ENCODE assay signal across 8 cellular contexts in the genomic region with DNA sequence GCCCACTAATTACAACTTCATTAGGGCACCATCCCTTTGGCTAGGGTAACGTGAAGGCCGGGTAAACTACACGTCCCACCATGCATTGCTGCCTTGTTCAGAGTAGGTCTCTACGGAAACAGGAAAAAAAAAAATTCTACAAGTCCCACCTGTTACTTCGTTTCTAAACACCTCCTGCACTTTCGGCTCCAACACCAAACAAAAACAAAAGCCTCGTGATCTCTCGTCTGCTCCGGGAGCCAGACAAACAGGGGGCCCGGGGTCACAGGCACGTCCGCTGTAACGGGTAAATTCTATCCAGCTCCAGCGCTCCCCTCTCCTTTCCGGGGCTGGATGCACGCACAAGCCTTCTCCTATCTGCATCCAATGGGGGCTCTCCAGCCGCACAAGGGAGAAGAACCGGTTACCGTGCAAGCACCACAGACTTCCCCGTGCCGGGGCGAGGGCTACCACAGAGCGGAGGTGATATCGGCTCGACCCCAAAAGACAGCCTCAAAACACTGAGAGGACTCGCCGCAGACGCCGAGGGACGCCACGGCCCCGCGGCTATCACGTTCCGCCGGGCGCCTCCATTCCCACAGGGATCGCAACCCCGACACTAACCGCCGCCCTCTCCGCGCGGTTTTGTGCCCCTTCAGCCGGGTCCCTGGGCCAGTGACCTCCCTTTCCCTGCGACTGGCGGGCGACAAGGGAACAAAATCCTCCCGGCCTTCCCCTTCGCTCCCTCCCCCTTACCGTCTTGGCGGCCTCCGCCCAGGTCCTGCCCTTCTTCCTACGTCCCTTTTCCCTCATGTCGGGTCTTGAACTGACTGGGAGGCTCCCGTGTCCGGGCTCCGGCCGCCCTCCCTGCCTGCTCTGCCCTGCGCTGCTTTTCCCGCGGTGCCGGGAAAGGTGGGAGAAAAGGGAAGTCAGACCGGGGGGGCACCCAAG. TPM values are rescaled to one million over a fixed set of nuclear protein-coding genes. Genes with fewer than 3 reads are reported as not detected.
DNase-seq lines count a peak whose midpoint lies in the region; ATAC-seq and TF ChIP-seq lines count a peak whose summit lies in the region.

No MANE protein-coding gene starts in this region.

- POLR2A ChIA-PET in activated CD4-positive, alpha-beta memory T cell treated with anti-CD3 and anti-CD28 coated beads for 36 hours (lab: Charles Lee), result interaction anchor here (0.6 to 1.6 kb wide), 6 partner anchors 11 to 516 kb away, joined by 3 to 35 read pairs (median 4); a partner anchor contains a TSS

- CTCF ChIA-PET in activated CD4-positive, alpha-beta memory T cell treated with anti-CD3 and anti-CD28 coated beads for 36 hours (lab: Charles Lee), result interaction anchor here (0.9 to 1.8 kb wide), 5 partner anchors 23 to 271 kb away, joined by 3 to 25 read pairs (median 4); a partner anchor contains a TSS

- peak overlapping the region; percentile 98 for H3K4me3 ChIP-seq in AG09309 (ENCODE audit: control insufficient read depth, low read depth, low read length)
- H3K4me3 ChIP-seq in duodenal mucosa (ENCODE audit: low read depth in 1 of 2, low read length in 2 of 2), result peak overlapping the region; percentile 93 to 98
- peak overlapping the region; percentile 100 for H3K4me3 ChIP-seq in lower lobe of right lung

- intact Hi-C loops in activated CD4-positive, alpha-beta memory T cell treated with anti-CD3 and anti-CD28 coated beads for 36 hours (cut with micrococcal nuclease), result loop anchor here (1.0 to 10.0 kb wide), 9 partner anchors 25 to 513 kb away; a partner anchor contains a TSS
- intact Hi-C loops in lower lobe of right lung (cut with DNase I), result no loop called here

- peaks cover 5% of the 10 kb centered on the region for H3K36me3 Mint-ChIP-seq in activated CD4-positive, alpha-beta memory T cell treated with anti-CD3 and anti-CD28 coated beads for 36 hours

- H3K27ac ChIP-seq in duodenal mucosa (ENCODE audit: low read depth, low read length) (peak overlapping the region; percentile 96), lower lobe of right lung (peak overlapping the region; percentile 94)

- H3K27me3 Mint-ChIP-seq in activated CD4-positive, alpha-beta memory T cell treated with anti-CD3 and anti-CD28 coated beads for 36 hours, result no peaks in the 10 kb centered on the region

- H3K27me3 ChIP-seq in duodenal mucosa (ENCODE audit: control insufficient read depth in 1 of 2, insufficient read depth in 2 of 2, low read length in 2 of 2) (no peaks in the 10 kb centered on the region), lower lobe of right lung (ENCODE audit: low read depth) (no peaks in the 10 kb centered on the region)

- ATAC-seq in GM19023 (IDR thresholded peaks at IDR 0.05; ENCODE audit: unreplicated experiment) (peak; percentile 40), HG03378 (IDR thresholded peaks at IDR 0.05; ENCODE audit: unreplicated experiment) (peak; percentile 51), lower lobe of right lung (peak; percentile 65 to 77)

- H3K9ac ChIP-seq in duodenal mucosa (ENCODE audit: low read depth in 1 of 2, low read length in 2 of 2), result peak overlapping the region; percentile 98

- H3K9me3 ChIP-seq in duodenal mucosa (ENCODE audit: control insufficient read depth in 1 of 2, low read length in 2 of 2) (no peaks in the 10 kb centered on the region), lower lobe of right lung (no peaks in the 10 kb centered on the region)

- peak overlapping the region; percentile 94 for H3K27ac Mint-ChIP-seq in activated CD4-positive, alpha-beta memory T cell treated with anti-CD3 and anti-CD28 coated beads for 36 hours

- H3K36me3 ChIP-seq in duodenal mucosa (ENCODE audit: control insufficient read depth in 1 of 2, insufficient read depth in 2 of 2, low read length in 2 of 2), result peaks cover 4 to 6% of the 10 kb centered on the region in 2 donors
- H3K36me3 ChIP-seq in lower lobe of right lung, result peaks cover 6% of the 10 kb centered on the region

- DNase-seq in AG09309 (ENCODE audit: low read depth), result no peak
- peak; percentile 28 for DNase-seq in NCI-H524 treated with DMSO at 0.1 percent for 48 hours (lab: John Stamatoyannopoulos, UW)
- DNase-seq in activated CD4-positive, alpha-beta memory T cell treated with anti-CD3 and anti-CD28 coated beads for 36 hours, result peak; percentile 63
- DNase-seq in lower lobe of right lung, result peak; percentile 65
- peak; percentile 18 to 29 (median 18) for DNase-seq in stimulated activated CD4-positive, alpha-beta T cell treated with anti-CD3 and anti-CD28 coated beads, TNF-alpha, amount 100 ng/mL, for 4 hours (ENCODE audit: low read depth in 3 of 3)

- no peaks in the 10 kb centered on the region for H3K9me3 Mint-ChIP-seq in activated CD4-positive, alpha-beta memory T cell treated with anti-CD3 and anti-CD28 coated beads for 36 hours

- H3K4me1 ChIP-seq in duodenal mucosa (ENCODE audit: control insufficient read depth in 1 of 2, insufficient read depth in 2 of 2, low read length in 2 of 2) (peaks cover 13 to 23% of the 10 kb centered on the region in 2 donors), lower lobe of right lung (peaks cover 18% of the 10 kb centered on the region)

- TF ChIP-seq CTCF in AG09309 (IDR thresholded peaks at IDR 0.05; ENCODE audit: control insufficient read depth, insufficient read depth, low read depth, low read length, missing control alignments), result no peak
- no peak for TF ChIP-seq CTCF in lower lobe of right lung (IDR thresholded peaks at IDR 0.05)

- peaks cover 42% of the 10 kb centered on the region for H3K4me1 Mint-ChIP-seq in activated CD4-positive, alpha-beta memory T cell treated with anti-CD3 and anti-CD28 coated beads for 36 hours (ENCODE audit: low read depth)

- peak overlapping the region; percentile 93 for H3K4me3 Mint-ChIP-seq in activated CD4-positive, alpha-beta memory T cell treated with anti-CD3 and anti-CD28 coated beads for 36 hours

RNA-seq across cellular contexts. Expression of a gene that starts 0.6 kb away (rescaled TPM):
- total RNA-seq in activated CD4-positive, alpha-beta memory T cell treated with anti-CD3 and anti-CD28 coated beads for 36 hours, result 10 to 100 TPM; 37.8 to 38.7 TPM
- total RNA-seq in lower lobe of right lung, result 39.3 TPM
